In genomic region chr13:109733550-109733949, GRCh38 we compare ENCODE assay signal across 18 cellular contexts. TPM values are rescaled to one million over a fixed set of nuclear protein-coding genes. Genes with fewer than 3 reads are reported as not detected.
DNase-seq lines count a peak whose midpoint lies in the region; ATAC-seq and TF ChIP-seq lines count a peak whose summit lies in the region.
"Had no signal": no experiment of that assay in that cellular context is flagged by ENCODE, and none has a peak within 500 bp of the region (broad histone marks: within the 10 kb centered on the region; RNA-seq: fewer than 3 reads in every experiment).

No MANE protein-coding gene starts in this region.

- H3F3A ChIP-seq in neural progenitor cell (ENCODE audit: low read depth) = peaks cover 15% of the 10 kb centered on the region

- H2AFZ ChIP-seq in DND-41 (ENCODE audit: low read depth, low read length) (no peak overlapping the region), neural progenitor cell (replicated peaks) (no peak overlapping the region)
- H2AFZ ChIP-seq: GM23248 had no signal

- intact Hi-C loops in Caco-2 (cut with micrococcal nuclease; ENCODE audit: unreplicated experiment) = no loop called here

- H3K4me1 Mint-ChIP-seq in activated naive CD8-positive, alpha-beta T cell treated with anti-CD3 and anti-CD28 coated beads, Interleukin-2, amount 10 ng/mL, durations not matched to agents 7 days and 5 days = peaks cover 11% of the 10 kb centered on the region
- H3K4me1 Mint-ChIP-seq in activated naive CD8-positive, alpha-beta T cell treated with anti-CD3 and anti-CD28 coated beads for 36 hours = no peaks in the 10 kb centered on the region
- peaks cover 15% of the 10 kb centered on the region for H3K4me1 Mint-ChIP-seq in activated T-helper 17 cell treated with anti-CD3 and anti-CD28 coated beads, Interleukin-2, amount 50 U/mL, for 72 hours
- H3K4me1 Mint-ChIP-seq in neural progenitor cell (peaks cover 15% of the 10 kb centered on the region), Caco-2 (ENCODE audit: low read depth, unreplicated experiment) (no peaks in the 10 kb centered on the region)

- H3K79me2 ChIP-seq in DND-41 (ENCODE audit: insufficient read depth, low read length) = peaks cover 33% of the 10 kb centered on the region
- no peaks in the 10 kb centered on the region for H3K79me2 ChIP-seq in neural progenitor cell (ENCODE audit: low read depth)

- H3K4me3 Mint-ChIP-seq in activated naive CD8-positive, alpha-beta T cell treated with anti-CD3 and anti-CD28 coated beads, Interleukin-2, amount 10 ng/mL, durations not matched to agents 7 days and 5 days = no peak overlapping the region
- H3K4me3 Mint-ChIP-seq in activated naive CD8-positive, alpha-beta T cell treated with anti-CD3 and anti-CD28 coated beads for 36 hours = no peak overlapping the region
- H3K4me3 Mint-ChIP-seq in activated T-helper 17 cell treated with anti-CD3 and anti-CD28 coated beads, Interleukin-2, amount 50 U/mL, for 72 hours = peak overlapping the region; percentile 45
- no peak overlapping the region for H3K4me3 Mint-ChIP-seq in neural progenitor cell
- H3K4me3 Mint-ChIP-seq in Caco-2 (ENCODE audit: unreplicated experiment) = no peak overlapping the region
- H3K4me3 Mint-ChIP-seq: CD4-positive, CD25-positive, alpha-beta regulatory T cell; HFFc6 had no signal

- no TSS peak for BruUV-seq in Caco-2 (replicated peaks; lab: Mats Ljungman, UMichigan)

- POLR2A ChIA-PET in activated naive CD8-positive, alpha-beta T cell treated with anti-CD3 and anti-CD28 coated beads, Interleukin-2, amount 10 ng/mL, durations not matched to agents 7 days and 5 days (lab: Charles Lee) = no interaction called here
- POLR2A ChIA-PET in Caco-2 (lab: Charles Lee) = no interaction called here

- H3K27ac ChIP-seq in DND-41 (ENCODE audit: low read length) (peak overlapping the region; percentile 74), neural progenitor cell (no peak overlapping the region)
- H3K27ac ChIP-seq: 22Rv1, GM23248 had no signal

- H4K20me1 ChIP-seq in DND-41 (ENCODE audit: insufficient read depth, low read length) (no peaks in the 10 kb centered on the region), neural progenitor cell (ENCODE audit: low read depth) (no peaks in the 10 kb centered on the region)

- peaks cover 14% of the 10 kb centered on the region for H3K27me3 Mint-ChIP-seq in activated naive CD8-positive, alpha-beta T cell treated with anti-CD3 and anti-CD28 coated beads, Interleukin-2, amount 10 ng/mL, durations not matched to agents 7 days and 5 days
- peaks cover 13% of the 10 kb centered on the region for H3K27me3 Mint-ChIP-seq in activated naive CD8-positive, alpha-beta T cell treated with anti-CD3 and anti-CD28 coated beads for 36 hours
- H3K27me3 Mint-ChIP-seq in activated T-helper 17 cell treated with anti-CD3 and anti-CD28 coated beads, Interleukin-2, amount 50 U/mL, for 72 hours = peaks cover 14% of the 10 kb centered on the region
- peaks cover 5% of the 10 kb centered on the region for H3K27me3 Mint-ChIP-seq in neural progenitor cell (ENCODE audit: insufficient read depth, low read depth)
- H3K27me3 Mint-ChIP-seq in Caco-2 (ENCODE audit: insufficient read depth, unreplicated experiment) = no peaks in the 10 kb centered on the region

- TF ChIP-seq CTCF in DND-41 (IDR thresholded peaks at IDR 0.05; ENCODE audit: borderline replicate concordance, extremely low read depth, low read length, poor library complexity, severe bottlenecking) (no peak), neural progenitor cell (IDR thresholded peaks at IDR 0.05) (no peak), Caco-2 (IDR thresholded peaks at IDR 0.05; ENCODE audit: insufficient read depth in 1 of 2, low read depth in 1 of 2, low read length in 1 of 2, severe bottlenecking in 1 of 2, unreplicated experiment in 1 of 2) (no peak)

- H3K4me3 ChIP-seq in DND-41 (ENCODE audit: low read depth in 1 of 2, low read length in 2 of 2) (no peak overlapping the region; a peak in 1 of 4 replicates), neural progenitor cell (no peak overlapping the region), Caco-2 (ENCODE audit: low read depth, low read length) (no peak overlapping the region)
- H3K4me3 ChIP-seq: GM23248 had no signal

- peak overlapping the region; percentile 11; the same call in 1 of the 2 replicates for H3K9ac ChIP-seq in DND-41 (ENCODE audit: low read depth, low read length)
- H3K9ac ChIP-seq in neural progenitor cell = no peak overlapping the region
- H3K9ac ChIP-seq: GM23248 had no signal

- no peak overlapping the region for H3K27ac Mint-ChIP-seq in activated naive CD8-positive, alpha-beta T cell treated with anti-CD3 and anti-CD28 coated beads, Interleukin-2, amount 10 ng/mL, durations not matched to agents 7 days and 5 days
- H3K27ac Mint-ChIP-seq in activated naive CD8-positive, alpha-beta T cell treated with anti-CD3 and anti-CD28 coated beads for 36 hours = no peak overlapping the region
- H3K27ac Mint-ChIP-seq in activated T-helper 17 cell treated with anti-CD3 and anti-CD28 coated beads, Interleukin-2, amount 50 U/mL, for 72 hours = no peak overlapping the region
- H3K27ac Mint-ChIP-seq in neural progenitor cell (peak overlapping the region; percentile 94), Caco-2 (ENCODE audit: unreplicated experiment) (no peak overlapping the region)
- H3K27ac Mint-ChIP-seq: CD4-positive, CD25-positive, alpha-beta regulatory T cell; HFFc6 had no signal

- DNase-seq in activated naive CD8-positive, alpha-beta T cell treated with anti-CD3 and anti-CD28 coated beads, Interleukin-2, amount 10 ng/mL, durations not matched to agents 7 days and 5 days = no peak
- no peak for DNase-seq in activated naive CD8-positive, alpha-beta T cell treated with anti-CD3 and anti-CD28 coated beads for 36 hours
- DNase-seq in DND-41 (no peak), neural progenitor cell (ENCODE audit: low spot score) (no peak), 8988T (no peak), Caco-2 (no peak), mesenteric fat pad (ENCODE audit: low spot score) (no peak)
- DNase-seq: C1 segment of cervical spinal cord; CD4-positive, CD25-positive, alpha-beta regulatory T cell; COR-L47; GDM1; GM23248; HFFc6; KG1 had no signal

- H3K27me3 ChIP-seq in DND-41 (ENCODE audit: insufficient read depth, low read length, poor library complexity) (no peaks in the 10 kb centered on the region), neural progenitor cell (no peaks in the 10 kb centered on the region), Caco-2 (replicated peaks; ENCODE audit: control insufficient read depth, insufficient read depth, low read length) (no peaks in the 10 kb centered on the region)

- CTCF ChIA-PET in Caco-2 (lab: Charles Lee) = no interaction called here

- ATAC-seq in activated naive CD8-positive, alpha-beta T cell treated with anti-CD3 and anti-CD28 coated beads, Interleukin-2, amount 10 ng/mL, durations not matched to agents 7 days and 5 days (ENCODE audit: low read depth) = peak; percentile 18
- ATAC-seq in DND-41 (ENCODE audit: insufficient read depth, low read depth) = no peak
- no peak for ATAC-seq in activated T-helper 17 cell treated with anti-CD3 and anti-CD28 coated beads, Interleukin-2, amount 50 U/mL, for 72 hours (replicated peaks)
- ATAC-seq: HCT116 had no signal

- H3K4me2 ChIP-seq in DND-41 (ENCODE audit: insufficient read depth, low read length) (peak overlapping the region; percentile 28; the same call in 1 of the 2 replicates), neural progenitor cell (no peak overlapping the region)

- H3K9me3 Mint-ChIP-seq in activated naive CD8-positive, alpha-beta T cell treated with anti-CD3 and anti-CD28 coated beads, Interleukin-2, amount 10 ng/mL, durations not matched to agents 7 days and 5 days = peaks cover 1% of the 10 kb centered on the region
- H3K9me3 Mint-ChIP-seq in activated naive CD8-positive, alpha-beta T cell treated with anti-CD3 and anti-CD28 coated beads for 36 hours = no peaks in the 10 kb centered on the region
- no peaks in the 10 kb centered on the region for H3K9me3 Mint-ChIP-seq in activated T-helper 17 cell treated with anti-CD3 and anti-CD28 coated beads, Interleukin-2, amount 50 U/mL, for 72 hours
- H3K9me3 Mint-ChIP-seq in neural progenitor cell = peaks cover 12% of the 10 kb centered on the region
- H3K9me3 Mint-ChIP-seq in Caco-2 (ENCODE audit: unreplicated experiment) = peaks cover 9% of the 10 kb centered on the region

- no peaks in the 10 kb centered on the region for H3K36me3 Mint-ChIP-seq in activated naive CD8-positive, alpha-beta T cell treated with anti-CD3 and anti-CD28 coated beads, Interleukin-2, amount 10 ng/mL, durations not matched to agents 7 days and 5 days
- no peaks in the 10 kb centered on the region for H3K36me3 Mint-ChIP-seq in activated naive CD8-positive, alpha-beta T cell treated with anti-CD3 and anti-CD28 coated beads for 36 hours
- H3K36me3 Mint-ChIP-seq in activated T-helper 17 cell treated with anti-CD3 and anti-CD28 coated beads, Interleukin-2, amount 50 U/mL, for 72 hours (ENCODE audit: low read depth) = no peaks in the 10 kb centered on the region
- H3K36me3 Mint-ChIP-seq in neural progenitor cell (no peaks in the 10 kb centered on the region), Caco-2 (ENCODE audit: insufficient read depth, unreplicated experiment) (no peaks in the 10 kb centered on the region)
- H3K36me3 Mint-ChIP-seq: CD4-positive, CD25-positive, alpha-beta regulatory T cell; CD8-positive, alpha-beta memory T cell had no signal

- H3K36me3 ChIP-seq in DND-41 (ENCODE audit: insufficient read depth, low read length) = peaks cover 7% of the 10 kb centered on the region; the same call in 1 of the 2 replicates
- H3K36me3 ChIP-seq in neural progenitor cell = no peaks in the 10 kb centered on the region
- no peaks in the 10 kb centered on the region for H3K36me3 ChIP-seq in Caco-2 (ENCODE audit: control insufficient read depth, insufficient read depth, low read length)

- peaks cover 62% of the 10 kb centered on the region for H3K4me1 ChIP-seq in DND-41 (ENCODE audit: insufficient read depth, low read length)
- H3K4me1 ChIP-seq in neural progenitor cell = peaks cover 14% of the 10 kb centered on the region
- H3K4me1 ChIP-seq in Caco-2 = no peaks in the 10 kb centered on the region

- no peaks in the 10 kb centered on the region for H3K9me3 ChIP-seq in DND-41 (ENCODE audit: insufficient read depth, low read length, severe bottlenecking)
- H3K9me3 ChIP-seq in neural progenitor cell (ENCODE audit: low read depth) = no peaks in the 10 kb centered on the region
- H3K9me3 ChIP-seq in Caco-2 = no peaks in the 10 kb centered on the region

RNA-seq across cellular contexts. Expression of gene IRS2, which starts 52.8 kb away (rescaled TPM):
- total RNA-seq in activated naive CD8-positive, alpha-beta T cell treated with anti-CD3 and anti-CD28 coated beads, Interleukin-2, amount 10 ng/mL, durations not matched to agents 7 days and 5 days = 1 to 10 TPM; 5.3 to 5.5 TPM
- total RNA-seq in activated naive CD8-positive, alpha-beta T cell treated with anti-CD3 and anti-CD28 coated beads for 36 hours = 1 to 10 TPM; 1.8 to 1.9 TPM
- 1 to 10 TPM; 2.3 to 2.7 TPM for total RNA-seq in activated T-helper 17 cell treated with anti-CD3 and anti-CD28 coated beads, Interleukin-2, amount 50 U/mL, for 72 hours
- total RNA-seq in neural progenitor cell (ENCODE audit: low replicate concordance) (4.2 and 7.2 TPM in 2 replicates), Caco-2 (2022) (5.4 and 5.5 TPM in 2 replicates), mesenteric fat pad (97.3 TPM)

Comparison
In these comparisons a context has a peak if more than half of its experiments do, and no peak if none do; other contexts are left out.
1. RNA of gene IRS2, which starts 52.8 kb away (total RNA-seq): 97.3 TPM in mesenteric fat pad (single experiment); 5.3 to 5.5 TPM in activated naive CD8-positive, alpha-beta T cell treated with anti-CD3 and anti-CD28 coated beads, Interleukin-2, amount 10 ng/mL, durations not matched to agents 7 days and 5 days, 5.4 to 5.5 TPM in Caco-2, 4.2 to 7.2 TPM in neural progenitor cell, 2.3 to 2.7 TPM in activated T-helper 17 cell treated with anti-CD3 and anti-CD28 coated beads, Interleukin-2, amount 50 U/mL, for 72 hours and 1.8 to 1.9 TPM in activated naive CD8-positive, alpha-beta T cell treated with anti-CD3 and anti-CD28 coated beads for 36 hours; every median in the first group is over 10 times any median in the second.